ENCODE assay signal across 2 cellular contexts in the genomic region with DNA sequence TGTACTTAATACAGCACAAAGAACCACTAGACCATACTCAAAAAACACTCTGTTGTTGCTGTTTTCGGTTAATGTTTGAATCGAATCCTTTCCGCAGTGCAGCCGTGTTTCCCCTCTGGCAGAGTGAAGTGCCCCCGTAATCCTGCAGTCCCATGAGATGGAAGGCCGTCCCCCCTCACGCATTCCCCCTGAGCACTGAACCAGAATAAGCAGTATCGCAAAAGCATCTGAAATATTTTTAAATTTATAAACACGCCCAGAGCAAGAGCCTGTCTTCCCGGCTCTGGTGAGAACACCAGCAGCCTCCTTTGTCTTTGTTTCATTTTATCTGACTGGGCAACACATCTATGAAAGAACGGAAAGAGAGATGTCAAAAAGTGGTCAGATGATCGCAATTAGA.
TF ChIP-seq lines count a peak whose summit lies in the region.

No MANE protein-coding gene starts in this region.

TF ChIP-seq in IMR-90, 13 proteins besides CTCF, POLR2A, EP300 and RAD21:
- TF ChIP-seq RCOR1 (IDR thresholded peaks at IDR 0.05; ENCODE audit: insufficient replicate concordance, low read length), result no peak
- TF ChIP-seq MAZ (IDR thresholded peaks at IDR 0.05; ENCODE audit: borderline replicate concordance, low read depth, low read length), result no peak
- no peak for TF ChIP-seq NFE2L2 (IDR thresholded peaks at IDR 0.05; ENCODE audit: low read depth, low read length)

TF ChIP-seq in GM23338, 12 proteins besides CTCF, POLR2A, EP300 and RAD21:
- TF ChIP-seq, protein P1, sequence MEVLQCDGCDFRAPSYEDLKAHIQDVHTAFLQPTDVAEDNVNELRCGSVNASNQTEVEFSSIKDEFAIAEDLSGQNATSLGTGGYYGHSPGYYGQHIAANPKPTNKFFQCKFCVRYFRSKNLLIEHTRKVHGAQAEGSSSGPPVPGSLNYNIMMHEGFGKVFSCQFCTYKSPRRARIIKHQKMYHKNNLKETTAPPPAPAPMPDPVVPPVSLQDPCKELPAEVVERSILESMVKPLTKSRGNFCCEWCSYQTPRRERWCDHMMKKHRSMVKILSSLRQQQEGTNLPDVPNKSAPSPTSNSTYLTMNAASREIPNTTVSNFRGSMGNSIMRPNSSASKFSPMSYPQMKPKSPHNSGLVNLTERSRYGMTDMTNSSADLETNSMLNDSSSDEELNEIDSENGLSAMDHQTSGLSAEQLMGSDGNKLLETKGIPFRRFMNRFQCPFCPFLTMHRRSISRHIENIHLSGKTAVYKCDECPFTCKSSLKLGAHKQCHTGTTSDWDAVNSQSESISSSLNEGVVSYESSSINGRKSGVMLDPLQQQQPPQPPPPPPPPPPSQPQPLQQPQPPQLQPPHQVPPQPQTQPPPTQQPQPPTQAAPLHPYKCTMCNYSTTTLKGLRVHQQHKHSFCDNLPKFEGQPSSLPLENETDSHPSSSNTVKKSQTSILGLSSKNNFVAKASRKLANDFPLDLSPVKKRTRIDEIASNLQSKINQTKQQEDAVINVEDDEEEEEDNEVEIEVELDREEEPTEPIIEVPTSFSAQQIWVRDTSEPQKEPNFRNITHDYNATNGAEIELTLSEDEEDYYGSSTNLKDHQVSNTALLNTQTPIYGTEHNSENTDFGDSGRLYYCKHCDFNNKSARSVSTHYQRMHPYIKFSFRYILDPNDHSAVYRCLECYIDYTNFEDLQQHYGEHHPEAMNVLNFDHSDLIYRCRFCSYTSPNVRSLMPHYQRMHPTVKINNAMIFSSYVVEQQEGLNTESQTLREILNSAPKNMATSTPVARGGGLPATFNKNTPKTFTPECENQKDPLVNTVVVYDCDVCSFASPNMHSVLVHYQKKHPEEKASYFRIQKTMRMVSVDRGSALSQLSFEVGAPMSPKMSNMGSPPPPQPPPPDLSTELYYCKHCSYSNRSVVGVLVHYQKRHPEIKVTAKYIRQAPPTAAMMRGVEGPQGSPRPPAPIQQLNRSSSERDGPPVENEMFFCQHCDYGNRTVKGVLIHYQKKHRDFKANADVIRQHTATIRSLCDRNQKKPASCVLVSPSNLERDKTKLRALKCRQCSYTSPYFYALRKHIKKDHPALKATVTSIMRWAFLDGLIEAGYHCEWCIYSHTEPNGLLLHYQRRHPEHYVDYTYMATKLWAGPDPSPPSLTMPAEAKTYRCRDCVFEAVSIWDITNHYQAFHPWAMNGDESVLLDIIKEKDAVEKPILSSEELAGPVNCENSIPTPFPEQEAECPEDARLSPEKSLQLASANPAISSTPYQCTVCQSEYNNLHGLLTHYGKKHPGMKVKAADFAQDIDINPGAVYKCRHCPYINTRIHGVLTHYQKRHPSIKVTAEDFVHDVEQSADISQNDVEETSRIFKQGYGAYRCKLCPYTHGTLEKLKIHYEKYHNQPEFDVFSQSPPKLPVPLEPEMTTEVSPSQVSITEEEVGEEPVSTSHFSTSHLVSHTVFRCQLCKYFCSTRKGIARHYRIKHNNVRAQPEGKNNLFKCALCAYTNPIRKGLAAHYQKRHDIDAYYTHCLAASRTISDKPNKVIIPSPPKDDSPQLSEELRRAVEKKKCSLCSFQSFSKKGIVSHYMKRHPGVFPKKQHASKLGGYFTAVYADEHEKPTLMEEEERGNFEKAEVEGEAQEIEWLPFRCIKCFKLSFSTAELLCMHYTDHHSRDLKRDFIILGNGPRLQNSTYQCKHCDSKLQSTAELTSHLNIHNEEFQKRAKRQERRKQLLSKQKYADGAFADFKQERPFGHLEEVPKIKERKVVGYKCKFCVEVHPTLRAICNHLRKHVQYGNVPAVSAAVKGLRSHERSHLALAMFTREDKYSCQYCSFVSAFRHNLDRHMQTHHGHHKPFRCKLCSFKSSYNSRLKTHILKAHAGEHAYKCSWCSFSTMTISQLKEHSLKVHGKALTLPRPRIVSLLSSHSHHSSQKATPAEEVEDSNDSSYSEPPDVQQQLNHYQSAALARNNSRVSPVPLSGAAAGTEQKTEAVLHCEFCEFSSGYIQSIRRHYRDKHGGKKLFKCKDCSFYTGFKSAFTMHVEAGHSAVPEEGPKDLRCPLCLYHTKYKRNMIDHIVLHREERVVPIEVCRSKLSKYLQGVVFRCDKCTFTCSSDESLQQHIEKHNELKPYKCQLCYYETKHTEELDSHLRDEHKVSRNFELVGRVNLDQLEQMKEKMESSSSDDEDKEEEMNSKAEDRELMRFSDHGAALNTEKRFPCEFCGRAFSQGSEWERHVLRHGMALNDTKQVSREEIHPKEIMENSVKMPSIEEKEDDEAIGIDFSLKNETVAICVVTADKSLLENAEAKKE (CRISPR knock-in tag; IDR thresholded peaks at IDR 0.05), result no peak
- TF ChIP-seq, protein P2, sequence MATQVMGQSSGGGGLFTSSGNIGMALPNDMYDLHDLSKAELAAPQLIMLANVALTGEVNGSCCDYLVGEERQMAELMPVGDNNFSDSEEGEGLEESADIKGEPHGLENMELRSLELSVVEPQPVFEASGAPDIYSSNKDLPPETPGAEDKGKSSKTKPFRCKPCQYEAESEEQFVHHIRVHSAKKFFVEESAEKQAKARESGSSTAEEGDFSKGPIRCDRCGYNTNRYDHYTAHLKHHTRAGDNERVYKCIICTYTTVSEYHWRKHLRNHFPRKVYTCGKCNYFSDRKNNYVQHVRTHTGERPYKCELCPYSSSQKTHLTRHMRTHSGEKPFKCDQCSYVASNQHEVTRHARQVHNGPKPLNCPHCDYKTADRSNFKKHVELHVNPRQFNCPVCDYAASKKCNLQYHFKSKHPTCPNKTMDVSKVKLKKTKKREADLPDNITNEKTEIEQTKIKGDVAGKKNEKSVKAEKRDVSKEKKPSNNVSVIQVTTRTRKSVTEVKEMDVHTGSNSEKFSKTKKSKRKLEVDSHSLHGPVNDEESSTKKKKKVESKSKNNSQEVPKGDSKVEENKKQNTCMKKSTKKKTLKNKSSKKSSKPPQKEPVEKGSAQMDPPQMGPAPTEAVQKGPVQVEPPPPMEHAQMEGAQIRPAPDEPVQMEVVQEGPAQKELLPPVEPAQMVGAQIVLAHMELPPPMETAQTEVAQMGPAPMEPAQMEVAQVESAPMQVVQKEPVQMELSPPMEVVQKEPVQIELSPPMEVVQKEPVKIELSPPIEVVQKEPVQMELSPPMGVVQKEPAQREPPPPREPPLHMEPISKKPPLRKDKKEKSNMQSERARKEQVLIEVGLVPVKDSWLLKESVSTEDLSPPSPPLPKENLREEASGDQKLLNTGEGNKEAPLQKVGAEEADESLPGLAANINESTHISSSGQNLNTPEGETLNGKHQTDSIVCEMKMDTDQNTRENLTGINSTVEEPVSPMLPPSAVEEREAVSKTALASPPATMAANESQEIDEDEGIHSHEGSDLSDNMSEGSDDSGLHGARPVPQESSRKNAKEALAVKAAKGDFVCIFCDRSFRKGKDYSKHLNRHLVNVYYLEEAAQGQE (IDR thresholded peaks at IDR 0.05; ENCODE audit: unreplicated experiment), result no peak
- TF ChIP-seq ZNF114 (CRISPR knock-in tag; IDR thresholded peaks at IDR 0.05) (no peak), STAT1 (IDR thresholded peaks at IDR 0.05; ENCODE audit: unreplicated experiment) (no peak), NANOG (IDR thresholded peaks at IDR 0.05; ENCODE audit: borderline replicate concordance) (no peak), EZH2phosphoT487 (IDR thresholded peaks at IDR 0.05; ENCODE audit: unreplicated experiment) (no peak), CREB1 (CRISPR knock-in tag; IDR thresholded peaks at IDR 0.05; ENCODE audit: low read depth) (no peak), POLR2AphosphoS5 (IDR thresholded peaks at IDR 0.05; ENCODE audit: low read depth) (no peak), ZNF331 (CRISPR knock-in tag; IDR thresholded peaks at IDR 0.05; ENCODE audit: low read depth) (no peak)
TF ChIP-seq in GM23338: peak in this region for 0.
